Comparison of ENCODE assay signal across 8 cellular contexts in the genomic region with DNA sequence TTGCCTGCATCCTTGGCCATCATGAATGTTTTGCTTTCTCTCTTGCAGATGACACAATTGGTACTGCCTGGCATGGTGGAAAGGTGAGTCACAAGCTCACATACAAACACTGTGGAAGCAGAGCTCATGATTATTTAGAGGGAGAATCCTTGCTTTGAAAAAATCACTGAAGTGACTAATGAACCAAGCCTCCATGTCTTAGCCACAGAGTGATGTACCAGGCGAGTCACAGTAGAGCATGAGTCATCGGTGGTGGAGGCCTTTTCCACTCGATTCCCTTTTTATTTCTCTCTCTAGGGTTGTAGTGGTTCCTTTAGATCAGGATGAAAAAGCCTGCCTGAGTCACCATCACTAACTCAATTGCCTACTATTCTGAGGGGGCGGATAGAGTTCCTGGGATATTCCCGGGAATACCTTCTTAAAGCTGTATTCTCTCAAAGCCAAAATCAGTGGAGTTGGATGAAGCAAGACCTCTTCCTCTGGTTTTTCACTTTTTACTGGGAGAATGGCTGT. TPM values are rescaled to one million over a fixed set of nuclear protein-coding genes. Genes with fewer than 3 reads are reported as not detected.
DNase-seq lines count a peak whose midpoint lies in the region; ATAC-seq and TF ChIP-seq lines count a peak whose summit lies in the region.

No MANE protein-coding gene starts in this region.

- in situ Hi-C loops in gastrocnemius medialis (cut with MboI; ENCODE audit: low sequenced_read_pairs in 4 of 4) = loop anchor here in 1 of 4 donors (25.0 kb wide), 1 partner anchor 344 kb away; no protein-coding TSS in a partner anchor

- no peak for TF ChIP-seq EP300 in esophagus muscularis mucosa (IDR thresholded peaks at IDR 0.05)

- ATAC-seq in HG02981 (IDR thresholded peaks at IDR 0.05; ENCODE audit: unreplicated experiment) (peak; percentile 52), gastrocnemius medialis (peak; percentile 98 to 99), HG03039 (IDR thresholded peaks at IDR 0.05; ENCODE audit: unreplicated experiment) (no peak), GM18867 (IDR thresholded peaks at IDR 0.05; ENCODE audit: unreplicated experiment) (no peak)

- 54% methylated on average over 3 of the region's 5 CpGs for WGBS in esophagus muscularis mucosa

- POLR2A ChIA-PET in AG04450 (lab: Yijun Ruan, JAX) = interaction anchor here (1.3 to 1.5 kb wide), 2 partner anchors 93 to 150 kb away, joined by 4 to 5 read pairs; partner anchors contain the start of gene HSD17B12

- H3K4me1 ChIP-seq in esophagus muscularis mucosa = peaks cover 9 to 48% (median 35%) of the 10 kb centered on the region in 4 donors
- peaks cover 35 to 43% of the 10 kb centered on the region in 2 donors for H3K4me1 ChIP-seq in gastrocnemius medialis

- no peak overlapping the region for H3K4me3 ChIP-seq in AG04450 (ENCODE audit: low read depth, low read length)
- H3K4me3 ChIP-seq in esophagus muscularis mucosa = no peak overlapping the region
- H3K4me3 ChIP-seq in gastrocnemius medialis = no peak overlapping the region

- intact Hi-C loops in esophagus muscularis mucosa (cut with DNase I) (no loop called here), gastrocnemius medialis (cut with DNase I; ENCODE audit: low total_unique reads) (loop anchor here (10.0 kb wide), 2 partner anchors 186 to 256 kb away; no protein-coding TSS in a partner anchor)

- peak; percentile 98 for DNase-seq in AG04450 (ENCODE audit: low read depth, low spot score)
- DNase-seq in activated CD4-positive, alpha-beta T cell treated with anti-CD3 and anti-CD28 coated beads, Interleukin-2, amount 50 U/mL, for 24 hours (ENCODE audit: low read depth in 1 of 2, low spot score in 1 of 2) = peak; percentile 5 to 50
- no peak for DNase-seq in esophagus muscularis mucosa (ENCODE audit: extremely low spot score)
- DNase-seq in gastrocnemius medialis = peak; percentile 32 to 48
- DNase-seq in DMS 273 (lab: John Stamatoyannopoulos, UW; ENCODE audit: unreplicated experiment) = no peak

- TF ChIP-seq CTCF in AG04450 (IDR thresholded peaks at IDR 0.05; ENCODE audit: low read depth, low read length) (no peak), esophagus muscularis mucosa (IDR thresholded peaks at IDR 0.05) (no peak), gastrocnemius medialis (IDR thresholded peaks at IDR 0.05 in 4 of 5, conservative IDR thresholded peaks at IDR 0.05 in 1 of 5) (no peak)

- H3K27ac ChIP-seq in AG04450 (ENCODE audit: low read depth, low read length) (peak overlapping the region; percentile 77), esophagus muscularis mucosa (replicated peaks in 1 of 4) (peak overlapping the region; percentile 49 to 73 (median 68)), gastrocnemius medialis (peak overlapping the region; percentile 65 to 75 (median 74))

- CTCF ChIA-PET in AG04450 (lab: Charles Lee) = interaction anchor here (1.7 to 11.9 kb wide), 3 partner anchors 19 to 59 kb away, joined by 4 to 249 read pairs (median 7); no protein-coding TSS in a partner anchor

- no peak for TF ChIP-seq POLR2A in esophagus muscularis mucosa (IDR thresholded peaks at IDR 0.05; ENCODE audit: low read depth)
- TF ChIP-seq POLR2A in gastrocnemius medialis (IDR thresholded peaks at IDR 0.05) = no peak

- no peaks in the 10 kb centered on the region for H3K27me3 ChIP-seq in AG04450 (ENCODE audit: control insufficient read depth, insufficient read depth, low read length)
- H3K27me3 ChIP-seq in esophagus muscularis mucosa = no peaks in the 10 kb centered on the region
- H3K27me3 ChIP-seq in gastrocnemius medialis = no peaks in the 10 kb centered on the region

- no peaks in the 10 kb centered on the region for H3K36me3 ChIP-seq in esophagus muscularis mucosa
- H3K36me3 ChIP-seq in gastrocnemius medialis = no peaks in the 10 kb centered on the region

- H3K9me3 ChIP-seq in AG04450 (ENCODE audit: control insufficient read depth, insufficient read depth, low read length) (no peaks in the 10 kb centered on the region), esophagus muscularis mucosa (no peaks in the 10 kb centered on the region), gastrocnemius medialis (no peaks in the 10 kb centered on the region)

RNA-seq across cellular contexts. Expression of gene ALKBH3, which starts 49.6 kb away (rescaled TPM):
- polyA plus RNA-seq in AG04450 (2011; rRNA removed) = 35.0 and 36.5 TPM in 2 replicates
- 21.2 and 25.0 TPM in 2 replicates for polyA minus RNA-seq in AG04450 (2011; rRNA and poly(A)+ RNA removed)
- 10 to 100 TPM; 17.4 to 38.2 (median 24.6) TPM for total RNA-seq in esophagus muscularis mucosa
- total RNA-seq in gastrocnemius medialis = 10 to 100 TPM; 27.5 to 44.1 (median 42.0) TPM

Comparison
In these comparisons a context has a peak if more than half of its experiments do, and no peak if none do; other contexts are left out.
1. DNase-seq: peak in AG04450 (single experiment), activated CD4-positive, alpha-beta T cell treated with anti-CD3 and anti-CD28 coated beads, Interleukin-2, amount 50 U/mL, for 24 hours (2 of 2) and gastrocnemius medialis (2 of 2); none in esophagus muscularis mucosa (single experiment) and DMS 273 (single experiment).
2. ATAC-seq: peak in HG02981 (single experiment) and gastrocnemius medialis (2 of 2); none in HG03039 (single experiment) and GM18867 (single experiment).
3. Peak in every context shown above with its lines, with median percentiles within 50 percentile points of each other: H3K27ac ChIP-seq.